18 cellular contexts compared by ENCODE assay signal in the genomic region with DNA sequence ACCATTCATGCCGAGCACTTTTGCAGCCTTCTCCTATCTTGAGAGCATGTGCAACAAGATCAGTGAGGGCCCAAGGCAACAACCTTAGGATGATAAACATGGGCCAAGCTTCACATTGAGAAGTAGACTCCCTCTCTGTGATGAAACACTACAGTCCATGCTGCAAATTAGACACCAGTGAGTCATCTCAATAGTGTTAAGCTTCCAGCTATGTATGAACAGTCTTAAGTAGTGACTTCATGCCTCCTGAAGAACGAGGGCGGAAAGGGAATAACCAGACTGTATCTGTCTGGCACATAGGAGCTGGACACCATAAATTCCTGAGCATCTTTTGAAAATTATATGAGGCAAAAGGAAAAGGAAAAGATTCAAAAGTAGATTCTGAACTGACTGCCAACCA.
DNase-seq lines count a peak whose midpoint lies in the region; FAIRE-seq and TF ChIP-seq lines count a peak whose summit lies in the region.
"Had no signal": no experiment of that assay in that cellular context is flagged by ENCODE, and none has a peak within 500 bp of the region (broad histone marks: within the 10 kb centered on the region; RNA-seq: fewer than 3 reads in every experiment).

No MANE protein-coding gene starts in this region.

- DNase-seq in AG09309 (ENCODE audit: low read depth) (peak; percentile 89), LHCN-M2 (ENCODE audit: low read depth) (peak; percentile 86), cardiac fibroblast (ENCODE audit: low read depth in 2 of 2) (peak; percentile 58 to 61), kidney glomerular epithelial cell (lab: John Stamatoyannopoulos, UW) (peak; percentile 82), DMS 273 treated with DMSO at 0.1 percent for 48 hours (lab: John Stamatoyannopoulos, UW) (no peak), iPS-NIHi11 (ENCODE audit: low spot score) (no peak), NOMO-1 treated with DMSO at 0.1 percent for 48 hours (lab: John Stamatoyannopoulos, UW; ENCODE audit: unreplicated experiment) (no peak), D721Med (ENCODE audit: insufficient read length, low spot score) (no peak)
- DNase-seq: activated CD4-positive, alpha-beta T cell treated with anti-CD3 and anti-CD28 coated beads, Interleukin-2, amount 50 U/mL, for 1 hour; BE2C; caudate nucleus; left lung; MM.1S; NCI-H345; stimulated activated CD4-positive, alpha-beta T cell treated with anti-CD3 and anti-CD28 coated beads, Interleukin-15, amount 100 ng/mL, for 24 hours; stimulated activated CD8-positive, alpha-beta memory T cell treated with anti-CD3 and anti-CD28 coated beads, Interleukin-4, amount 100 ng/mL, for 48 hours had no signal

- H3K4me3 ChIP-seq in AG09309 (ENCODE audit: control insufficient read depth, low read depth, low read length) (no peak overlapping the region), cardiac fibroblast (replicated peaks in 1 of 2; ENCODE audit: low read depth in 2 of 2, low read length in 2 of 2) (no peak overlapping the region)
- H3K4me3 ChIP-seq: gastroesophageal sphincter, left lung had no signal

- TF ChIP-seq CTCF in AG09309 (IDR thresholded peaks at IDR 0.05; ENCODE audit: control insufficient read depth, insufficient read depth, low read depth, low read length, missing control alignments) (no peak), cardiac fibroblast (IDR thresholded peaks at IDR 0.05; ENCODE audit: low read depth, low read length) (no peak), D721Med (IDR thresholded peaks at IDR 0.05; ENCODE audit: insufficient read depth, missing control alignments) (no peak)

- FAIRE-seq in D721Med (lab: Jason Lieb, UNC): no peak
- FAIRE-seq: G401.6 had no signal

Comparison
In these comparisons a context has a peak if more than half of its experiments do, and no peak if none do; other contexts are left out.
1. DNase-seq: peak in AG09309 (single experiment), LHCN-M2 (single experiment), cardiac fibroblast (2 of 2) and kidney glomerular epithelial cell (single experiment); none in DMS 273 treated with DMSO at 0.1 percent for 48 hours (single experiment), iPS-NIHi11 (single experiment), NOMO-1 treated with DMSO at 0.1 percent for 48 hours (single experiment) and D721Med (single experiment).